ENCODE assay signal across 15 cellular contexts in the genomic region with DNA sequence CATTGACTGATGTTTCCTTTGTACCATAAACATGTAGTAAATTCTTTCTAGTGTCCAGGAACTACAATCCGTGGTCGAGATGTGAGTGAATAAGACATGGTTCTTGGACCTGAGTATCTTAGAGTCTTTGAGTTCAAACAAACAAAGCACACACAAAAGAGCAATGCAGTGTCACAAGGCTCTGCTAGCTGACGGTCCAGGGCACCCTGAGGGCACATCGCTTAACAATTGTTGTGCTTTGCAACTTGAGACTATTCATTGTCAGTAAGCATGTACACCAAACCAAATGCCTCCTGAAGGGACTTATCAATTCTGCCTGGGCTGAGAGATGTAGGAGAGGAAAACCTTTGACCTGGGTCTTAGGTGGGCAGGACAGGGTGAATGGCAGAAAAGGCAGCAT.
A peak's percentile ranks its signal among the peaks of the same experiment; 100 is the strongest.
DNase-seq lines count a peak whose midpoint lies in the region; ATAC-seq and TF ChIP-seq lines count a peak whose summit lies in the region.
"Had no signal": no experiment of that assay in that cellular context is flagged by ENCODE, and none has a peak within 500 bp of the region (broad histone marks: within the 10 kb centered on the region; RNA-seq: fewer than 3 reads in every experiment).

No MANE protein-coding gene starts in this region.

- no peak overlapping the region for H3K4me3 Mint-ChIP-seq in activated T-cell treated with anti-CD3 and anti-CD28 coated beads, Interleukin-2, amount 50 U/mL, for 24 hours
- H3K4me3 Mint-ChIP-seq in stimulated activated memory B cell treated with anti-CD40 and anti-IgM and Interleukin-4, amounts not matched to agents 10 μg/mL and 1 μg/mL and 100 μg/mL, for 72 hours: no peak overlapping the region
- H3K4me3 Mint-ChIP-seq: natural killer cell treated with Interleukin-12 subunit alpha and Interleukin-12 subunit beta and Interleukin-15 and Interleukin-18, amount 100 ng/mL, for 72 hours had no signal

- no peaks in the 10 kb centered on the region for H3K36me3 Mint-ChIP-seq in activated T-cell treated with anti-CD3 and anti-CD28 coated beads, Interleukin-2, amount 50 U/mL, for 24 hours (ENCODE audit: low read depth)
- H3K36me3 Mint-ChIP-seq in stimulated activated memory B cell treated with anti-CD40 and anti-IgM and Interleukin-4, amounts not matched to agents 10 μg/mL and 1 μg/mL and 100 μg/mL, for 72 hours: no peaks in the 10 kb centered on the region
- H3K36me3 Mint-ChIP-seq: natural killer cell treated with Interleukin-12 subunit alpha and Interleukin-12 subunit beta and Interleukin-15 and Interleukin-18, amount 100 ng/mL, for 72 hours had no signal

- intact Hi-C loops in posterior cingulate gyrus (cut with DNase I): no loop called here

- H3K4me3 ChIP-seq in epithelial cell of esophagus (ENCODE audit: low read length) (no peak overlapping the region), BE2C (ENCODE audit: low read depth, low read length) (no peak overlapping the region)
- H3K4me3 ChIP-seq: ascending aorta, lung had no signal

- H3K4me1 ChIP-seq in BE2C: no peaks in the 10 kb centered on the region; the same call in 1 of the 2 replicates
- H3K4me1 ChIP-seq: ascending aorta had no signal

- no peaks in the 10 kb centered on the region for H3K36me3 ChIP-seq in BE2C
- H3K36me3 ChIP-seq: ascending aorta had no signal

- H3K9me3 ChIP-seq in BE2C: no peaks in the 10 kb centered on the region
- H3K9me3 ChIP-seq: ascending aorta had no signal

- peak overlapping the region; percentile 45 for H3K27ac Mint-ChIP-seq in activated T-cell treated with anti-CD3 and anti-CD28 coated beads, Interleukin-2, amount 50 U/mL, for 24 hours
- H3K27ac Mint-ChIP-seq in stimulated activated memory B cell treated with anti-CD40 and anti-IgM and Interleukin-4, amounts not matched to agents 10 μg/mL and 1 μg/mL and 100 μg/mL, for 72 hours: no peak overlapping the region
- H3K27ac Mint-ChIP-seq: natural killer cell treated with Interleukin-12 subunit alpha and Interleukin-12 subunit beta and Interleukin-15 and Interleukin-18, amount 100 ng/mL, for 72 hours had no signal

- H3K4me1 Mint-ChIP-seq in activated T-cell treated with anti-CD3 and anti-CD28 coated beads, Interleukin-2, amount 50 U/mL, for 24 hours (ENCODE audit: low read depth): peaks cover 53% of the 10 kb centered on the region
- no peaks in the 10 kb centered on the region for H3K4me1 Mint-ChIP-seq in stimulated activated memory B cell treated with anti-CD40 and anti-IgM and Interleukin-4, amounts not matched to agents 10 μg/mL and 1 μg/mL and 100 μg/mL, for 72 hours

- no peaks in the 10 kb centered on the region for H3K9me3 Mint-ChIP-seq in activated T-cell treated with anti-CD3 and anti-CD28 coated beads, Interleukin-2, amount 50 U/mL, for 24 hours
- H3K9me3 Mint-ChIP-seq in stimulated activated memory B cell treated with anti-CD40 and anti-IgM and Interleukin-4, amounts not matched to agents 10 μg/mL and 1 μg/mL and 100 μg/mL, for 72 hours: no peaks in the 10 kb centered on the region
- H3K9me3 Mint-ChIP-seq: natural killer cell treated with Interleukin-12 subunit alpha and Interleukin-12 subunit beta and Interleukin-15 and Interleukin-18, amount 100 ng/mL, for 72 hours had no signal

- TF ChIP-seq CTCF in epithelial cell of esophagus (IDR thresholded peaks at IDR 0.05; ENCODE audit: insufficient read depth, low read depth, low read length, missing control alignments) (no peak), BE2C (IDR thresholded peaks at IDR 0.05; ENCODE audit: low read depth, low read length) (no peak)

- no peak for DNase-seq in activated T-cell treated with anti-CD3 and anti-CD28 coated beads, Interleukin-2, amount 50 U/mL, for 24 hours
- DNase-seq in activated T-cell treated with anti-CD3 and anti-CD28 coated beads, Interleukin-2, amount 50 U/mL, for 48 hours: no peak
- DNase-seq in NCI-H345 (lab: John Stamatoyannopoulos, UW) (peak; percentile 26), epithelial cell of esophagus (ENCODE audit: low read depth) (peak; percentile 29), posterior cingulate gyrus (no peak), HT-29 (ENCODE audit: low spot score) (no peak), BE2C (no peak)
- DNase-seq: activated effector memory CD4-positive, alpha-beta T cell treated with Interleukin-2 at 50 U/mL for 16 hours; HCEC 1CT; NCI-H187; NCI-H526 had no signal

- H3K27me3 ChIP-seq in BE2C: no peaks in the 10 kb centered on the region
- H3K27me3 ChIP-seq: ascending aorta had no signal

- no peaks in the 10 kb centered on the region for H3K27me3 Mint-ChIP-seq in activated T-cell treated with anti-CD3 and anti-CD28 coated beads, Interleukin-2, amount 50 U/mL, for 24 hours
- no peaks in the 10 kb centered on the region for H3K27me3 Mint-ChIP-seq in stimulated activated memory B cell treated with anti-CD40 and anti-IgM and Interleukin-4, amounts not matched to agents 10 μg/mL and 1 μg/mL and 100 μg/mL, for 72 hours
- H3K27me3 Mint-ChIP-seq: natural killer cell treated with Interleukin-12 subunit alpha and Interleukin-12 subunit beta and Interleukin-15 and Interleukin-18, amount 100 ng/mL, for 72 hours had no signal

- peak; percentile 34 for ATAC-seq in stimulated activated memory B cell treated with anti-CD40 and anti-IgM and Interleukin-4, amounts not matched to agents 10 μg/mL and 1 μg/mL and 100 μg/mL, for 72 hours
- ATAC-seq: natural killer cell treated with Interleukin-12 subunit alpha and Interleukin-12 subunit beta and Interleukin-15 and Interleukin-18, amount 100 ng/mL, for 72 hours had no signal

Comparison
In these comparisons a context has a peak if more than half of its experiments do, and no peak if none do; other contexts are left out.
1. DNase-seq: peak in NCI-H345 (single experiment) and epithelial cell of esophagus (single experiment); none in activated T-cell treated with anti-CD3 and anti-CD28 coated beads, Interleukin-2, amount 50 U/mL, for 24 hours (single experiment), activated T-cell treated with anti-CD3 and anti-CD28 coated beads, Interleukin-2, amount 50 U/mL, for 48 hours (0 of 2), posterior cingulate gyrus (0 of 10), HT-29 (single experiment) and BE2C (single experiment).